ENCODE assay signal across 11 cellular contexts in genomic region chr11:2813141-2813908, GRCh38.
A peak's percentile ranks its signal among the peaks of the same experiment; 100 is the strongest.
DNase-seq lines count a peak whose midpoint lies in the region; ATAC-seq and TF ChIP-seq lines count a peak whose summit lies in the region.
"Had no signal": no experiment of that assay in that cellular context is flagged by ENCODE, and none has a peak within 500 bp of the region (broad histone marks: within the 10 kb centered on the region; RNA-seq: fewer than 3 reads in every experiment).

No MANE protein-coding gene starts in this region.

- H3K4me3 ChIP-seq in BLaER1, result peak overlapping the region; percentile 59
- no peak overlapping the region for H3K4me3 ChIP-seq in Jurkat, Clone E6-1 (ENCODE audit: low read length)
- H3K4me3 ChIP-seq in choroid plexus epithelial cell (ENCODE audit: low read depth, low read length), result no peak overlapping the region
- H3K4me3 ChIP-seq in HAP-1, result no peak overlapping the region
- H3K4me3 ChIP-seq: mucosa of descending colon, PC-9 had no signal

- H3K27ac ChIP-seq in BLaER1, result peak overlapping the region; percentile 94
- H3K27ac ChIP-seq: PC-9 had no signal

- H3K9me3 ChIP-seq in BLaER1 (peaks cover 45% of the 10 kb centered on the region), HAP-1 (no peaks in the 10 kb centered on the region)

- peaks cover 8% of the 10 kb centered on the region for H3K27me3 Mint-ChIP-seq in nephron (ENCODE audit: low read depth)

- H3K4me1 ChIP-seq in BLaER1, result peaks cover 62% of the 10 kb centered on the region
- H3K4me1 ChIP-seq in HAP-1, result no peaks in the 10 kb centered on the region

- peak overlapping the region; percentile 98 for H3K4me2 ChIP-seq in BLaER1
- H3K4me2 ChIP-seq: PC-9 had no signal

- H3K27me3 ChIP-seq in BLaER1 (no peaks in the 10 kb centered on the region), HAP-1 (ENCODE audit: low read depth) (no peaks in the 10 kb centered on the region)

- DNase-seq in Jurkat, Clone E6-1 (ENCODE audit: low read depth, low spot score), result peak; percentile 59
- DNase-seq in choroid plexus epithelial cell (ENCODE audit: low read depth), result peak; percentile 71
- no peak for DNase-seq in foreskin melanocyte
- DNase-seq in HAP-1 (ENCODE audit: low spot score in 2 of 2), result no peak
- DNase-seq: NCI-H1694, PC-9 had no signal

- TF ChIP-seq CTCF in choroid plexus epithelial cell (conservative IDR thresholded peaks at IDR 0.05; ENCODE audit: low read depth, low read length) (no peak), nephron (IDR thresholded peaks at IDR 0.05; ENCODE audit: unreplicated experiment in 3 of 3) (no peak)

- no peaks in the 10 kb centered on the region for H3K36me3 ChIP-seq in BLaER1
- no peaks in the 10 kb centered on the region for H3K36me3 ChIP-seq in HAP-1 (replicated peaks)

- H3K4me3 Mint-ChIP-seq in nephron, result no peak overlapping the region

- peak overlapping the region; percentile 78 for H3K9ac ChIP-seq in BLaER1

- peak overlapping the region; percentile 98 to 99 (median 98) for H3K27ac Mint-ChIP-seq in nephron

- ATAC-seq in GM19467 (IDR thresholded peaks at IDR 0.05; ENCODE audit: unreplicated experiment), result no peak
- ATAC-seq in GM19463 (IDR thresholded peaks at IDR 0.05; ENCODE audit: unreplicated experiment), result no peak

- H3K4me1 Mint-ChIP-seq in nephron, result peaks cover 69% of the 10 kb centered on the region

- in situ Hi-C loops in HAP-1 (cut with MboI; ENCODE audit: low sequenced_read_pairs), result no loop called here

- peaks cover 26% of the 10 kb centered on the region for H3K9me3 Mint-ChIP-seq in nephron

- no peaks in the 10 kb centered on the region for H4K20me1 ChIP-seq in BLaER1

- peaks cover 4% of the 10 kb centered on the region for H3K36me3 Mint-ChIP-seq in nephron (ENCODE audit: low read depth)

Comparison
In these comparisons a context has a peak if more than half of its experiments do, and no peak if none do; other contexts are left out.
1. DNase-seq: peak in Jurkat, Clone E6-1 (single experiment) and choroid plexus epithelial cell (single experiment); none in foreskin melanocyte (single experiment) and HAP-1 (0 of 2).